Comparison of ENCODE assay signal across 8 cellular contexts in the genomic region with DNA sequence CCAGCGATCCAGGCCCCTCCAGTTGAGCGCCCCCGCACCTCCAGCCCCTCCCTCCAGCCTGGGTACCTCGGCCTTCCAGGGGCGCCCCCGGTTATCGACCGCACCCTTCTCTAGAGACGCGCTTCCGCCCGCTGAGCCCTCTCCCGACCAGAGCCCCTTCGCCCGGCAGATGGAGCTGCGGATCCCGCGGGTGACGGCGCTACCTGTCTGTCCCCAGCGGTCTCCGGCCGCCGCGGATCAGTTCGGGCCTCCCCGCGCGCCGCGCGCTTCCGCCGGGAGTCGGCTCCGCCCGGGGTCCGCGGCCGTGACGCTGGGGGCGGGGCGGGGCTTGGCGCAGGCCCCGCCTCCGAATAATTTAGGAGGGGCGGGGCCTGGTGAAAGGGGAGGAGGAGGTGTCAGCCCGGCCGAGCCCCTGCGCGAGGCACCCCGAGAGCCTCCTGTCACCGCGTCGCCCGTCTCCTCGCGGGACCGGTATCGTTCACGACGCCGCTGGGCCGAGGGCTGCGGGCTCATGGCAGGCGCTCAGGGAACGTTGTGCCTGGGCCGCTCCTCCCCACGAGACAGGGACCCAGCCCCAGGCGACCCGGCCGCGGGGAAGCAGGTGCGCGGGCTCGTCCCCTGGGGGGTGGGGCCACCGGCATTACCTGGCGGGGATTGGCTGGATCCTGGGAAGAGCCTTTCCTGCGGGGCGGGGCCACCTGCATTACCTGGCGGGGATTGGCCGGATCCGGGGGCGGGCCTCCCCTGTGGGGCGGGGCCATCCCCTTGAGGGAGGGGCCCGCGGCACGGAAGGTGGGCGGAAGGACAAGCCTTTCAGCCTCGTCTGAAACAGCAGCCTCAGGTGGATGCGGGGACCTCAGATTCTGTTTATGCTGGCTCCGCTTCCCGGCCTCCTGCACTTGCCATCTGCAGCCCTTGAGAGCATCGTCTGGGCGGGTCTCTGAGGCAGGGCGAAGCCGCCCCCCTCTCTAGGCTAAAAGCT. TPM values are rescaled to one million over a fixed set of nuclear protein-coding genes. Genes with fewer than 3 reads are reported as not detected.
DNase-seq lines count a peak whose midpoint lies in the region; ATAC-seq and TF ChIP-seq lines count a peak whose summit lies in the region.

A gene with protein sequence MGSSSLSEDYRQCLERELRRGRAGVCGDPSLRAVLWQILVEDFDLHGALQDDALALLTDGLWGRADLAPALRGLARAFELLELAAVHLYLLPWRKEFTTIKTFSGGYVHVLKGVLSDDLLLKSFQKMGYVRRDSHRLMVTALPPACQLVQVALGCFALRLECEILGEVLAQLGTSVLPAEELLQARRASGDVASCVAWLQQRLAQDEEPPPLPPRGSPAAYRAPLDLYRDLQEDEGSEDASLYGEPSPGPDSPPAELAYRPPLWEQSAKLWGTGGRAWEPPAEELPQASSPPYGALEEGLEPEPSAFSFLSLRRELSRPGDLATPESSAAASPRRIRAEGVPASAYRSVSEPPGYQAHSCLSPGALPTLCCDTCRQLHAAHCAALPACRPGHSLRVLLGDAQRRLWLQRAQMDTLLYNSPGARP (minus strand): TSS at position 281 of the 982 bp plus-strand sequence. CDS start 473 bp downstream, outside the sequence.

- 0 out of 2 replicates have a peak, but pooled peaks have one; percentile 2 for TF ChIP-seq CTCF in GM12875 (IDR thresholded peaks at IDR 0.05; ENCODE audit: borderline replicate concordance, insufficient read depth, low read depth, low read length)
- peak in 6 of 12 donors; percentile 13 to 43 (median 26) for TF ChIP-seq CTCF in heart left ventricle (IDR thresholded peaks at IDR 0.05)

- ATAC-seq in HG02642 (IDR thresholded peaks at IDR 0.05; ENCODE audit: poor library complexity, unreplicated experiment): peak; percentile 72
- peak; percentile 60 to 78 (median 69) for ATAC-seq in heart left ventricle

- H3K36me3 ChIP-seq in adipocyte (ENCODE audit: control insufficient read depth, insufficient read depth, low read length, severe bottlenecking) (no peaks in the 10 kb centered on the region), heart left ventricle (peaks cover 0 to 10% (median 0%) of the 10 kb centered on the region in 9 donors)

- H3K27me3 ChIP-seq in adipocyte (replicated peaks; ENCODE audit: control insufficient read depth, insufficient read depth, low read length): no peaks in the 10 kb centered on the region
- H3K27me3 ChIP-seq in heart left ventricle: no peaks in the 10 kb centered on the region

- H3K9me3 ChIP-seq in adipocyte (ENCODE audit: control insufficient read depth, low read length) (no peaks in the 10 kb centered on the region), heart left ventricle (no peaks in the 10 kb centered on the region)

- H3K4me1 ChIP-seq in adipocyte (ENCODE audit: control insufficient read depth, insufficient read depth, low read length) (peaks cover 11% of the 10 kb centered on the region), heart left ventricle (peaks cover 6 to 33% (median 23%) of the 10 kb centered on the region in 12 donors)

- DNase-seq in NCI-H128 (lab: John Stamatoyannopoulos, UW; ENCODE audit: unreplicated experiment) (peak; percentile 86), SW480 (ENCODE audit: low spot score) (peak; percentile 92), adipocyte (ENCODE audit: low read depth) (peak; percentile 92), heart left ventricle (peak; percentile 82 to 95 (median 90)), posterior vena cava (ENCODE audit: low spot score) (peak; percentile 96), ureter (ENCODE audit: low spot score) (peak; percentile 95)

- H3K27ac ChIP-seq in heart left ventricle: peak within 1 kb of the TSS in 11 of 12 donors; percentile 26 to 89 (median 74)

- H3K4me3 ChIP-seq in GM12875 (ENCODE audit: low read depth, low read length): peak within 1 kb of the TSS; percentile 53
- peak within 1 kb of the TSS; percentile 78 for H3K4me3 ChIP-seq in adipocyte (ENCODE audit: low read length)
- peak within 1 kb of the TSS; percentile 52 to 89 (median 70) for H3K4me3 ChIP-seq in heart left ventricle

- intact Hi-C loops in heart left ventricle (cut with DNase I) (loop anchor here in 7 of 10 donors (2.0 to 10.0 kb wide), 9 partner anchors 19 to 171 kb away; a partner anchor contains a TSS), posterior vena cava (cut with DNase I) (loop anchor here in 1 of 2 donors (10.0 kb wide), 1 partner anchor 93 kb away; no protein-coding TSS in a partner anchor)

- WGBS in heart left ventricle, 4 donors: 1 to 5% (median 3%) methylated on average over 41 to 97 of the region's 97 CpGs

- peak within 1 kb of the TSS; percentile 76 for H3K9ac ChIP-seq in adipocyte (ENCODE audit: low read length)

- TF ChIP-seq POLR2A in heart left ventricle (IDR thresholded peaks at IDR 0.05): peak; percentile 52 to 83

RNA-seq across cellular contexts. Expression of the gene that starts here (rescaled TPM):
- total RNA-seq in heart left ventricle (10 to 100 TPM in 1 of 9 donors, 1 to 10 TPM in 8; 2.0 to 14.1 (median 4.0) TPM), posterior vena cava (10 to 100 TPM in 1 of 2 donors, 1 to 10 TPM in 1; 7.9 to 13.0 TPM), ureter (7.7 TPM)
- 10 to 100 TPM in 1 of 2 donors, 1 to 10 TPM in 1; 1.9 to 15.0 TPM for polyA plus RNA-seq in heart left ventricle

Comparison
In these comparisons a context has a peak if more than half of its experiments do, and no peak if none do; other contexts are left out.
1. Peak in every context shown above with its lines: DNase-seq, ATAC-seq, H3K4me3 ChIP-seq and H3K27ac ChIP-seq.